Comparison of ENCODE assay signal across 25 cellular contexts in the genomic region with DNA sequence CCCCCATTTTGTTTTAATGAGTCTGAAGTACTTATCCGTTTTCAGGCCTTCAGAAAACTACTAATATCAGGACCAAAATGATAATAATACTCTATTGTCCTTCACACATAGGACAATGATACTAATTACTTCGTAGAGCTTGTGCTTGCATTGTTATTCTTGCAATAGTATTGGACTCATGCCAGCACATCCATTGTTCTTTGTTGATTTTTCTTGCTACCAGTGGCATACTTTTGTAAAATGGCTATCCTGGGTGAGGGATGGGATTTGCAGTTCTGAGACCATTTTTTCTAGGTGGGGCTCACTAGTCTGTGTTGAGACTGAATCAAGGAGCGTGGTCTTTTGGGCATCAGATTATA.
DNase-seq lines count a peak whose midpoint lies in the region; ATAC-seq and FAIRE-seq lines count a peak whose summit lies in the region.
"Had no signal": no experiment of that assay in that cellular context is flagged by ENCODE, and none has a peak within 500 bp of the region (broad histone marks: within the 10 kb centered on the region; RNA-seq: fewer than 3 reads in every experiment).

No MANE protein-coding gene starts in this region.

- H3K9me3 ChIP-seq in Karpas-422 (ENCODE audit: low read length): no peaks in the 10 kb centered on the region
- H3K9me3 ChIP-seq: gastroesophageal sphincter, thoracic aorta, uterus had no signal

- no peaks in the 10 kb centered on the region for H3K27me3 ChIP-seq in Karpas-422 (ENCODE audit: low read length)
- H3K27me3 ChIP-seq: gastroesophageal sphincter, uterus had no signal

- H3K36me3 ChIP-seq in Karpas-422 (ENCODE audit: insufficient read depth, low read length): no peaks in the 10 kb centered on the region
- H3K36me3 ChIP-seq: gastroesophageal sphincter, thoracic aorta, uterus had no signal

- no peak overlapping the region for H2AFZ ChIP-seq in Karpas-422 (ENCODE audit: low read length)
- H2AFZ ChIP-seq: parathyroid adenoma had no signal

- H3K9me2 ChIP-seq in Karpas-422 (replicated peaks; ENCODE audit: insufficient read depth, low read length): no peaks in the 10 kb centered on the region

- ATAC-seq in HG02885 (IDR thresholded peaks at IDR 0.05; ENCODE audit: poor library complexity, unreplicated experiment): no peak
- ATAC-seq: activated CD8-positive, alpha-beta T cell treated with anti-CD3 and anti-CD28 coated beads, Interleukin-2, amount 10 ng/mL, durations not matched to agents 7 days and 5 days; gastroesophageal sphincter; sciatic nerve; T-helper 17 cell had no signal

- peak; percentile 38 for DNase-seq in NCI-H1105 treated with DMSO at 0.1 percent for 48 hours (lab: John Stamatoyannopoulos, UW)
- no peak for DNase-seq in NCI-H1105 (lab: John Stamatoyannopoulos, UW)
- DNase-seq in Karpas-422: no peak
- DNase-seq in NCI-H748 treated with DMSO at 0.1 percent for 48 hours (lab: John Stamatoyannopoulos, UW): peak; percentile 64
- peak; percentile 70 for DNase-seq in medulla oblongata (ENCODE audit: extremely low spot score)
- DNase-seq in GM19238 (ENCODE audit: insufficient read length, low spot score): no peak
- no peak for DNase-seq in GM19239 (ENCODE audit: insufficient read length, low spot score)
- DNase-seq: activated CD4-positive, alpha-beta T cell treated with anti-CD3 and anti-CD28 coated beads for 1 hour; activated CD8-positive, alpha-beta T cell treated with anti-CD3 and anti-CD28 coated beads, Interleukin-2, amount 10 ng/mL, durations not matched to agents 7 days and 5 days; activated effector memory CD4-positive, alpha-beta T cell treated with anti-CD3 and anti-CD28 coated beads, Interleukin-2, amount 50 U/mL, for 16 hours; activated T-cell treated with anti-CD3 and anti-CD28 coated beads for 4 hours; effector CD4-positive, alpha-beta T cell; H9; islet precursor cell; stimulated activated naive CD4-positive, alpha-beta T cell treated with Interleukin-2 at 50 U/mL for 16 hours; T-helper 17 cell; uterus had no signal

- H3K4me1 ChIP-seq in Karpas-422 (ENCODE audit: low read length): peaks cover 48% of the 10 kb centered on the region

- FAIRE-seq in GM19239 (lab: Jason Lieb, UNC): no peak
- FAIRE-seq: A204.1, GM12892 had no signal

- no peak overlapping the region for H3K9ac ChIP-seq in Karpas-422 (ENCODE audit: low read length)
- H3K9ac ChIP-seq: parathyroid adenoma had no signal

- no peak overlapping the region for H3K4me2 ChIP-seq in Karpas-422 (ENCODE audit: low read depth, low read length, poor library complexity, severe bottlenecking)

- peak overlapping the region; percentile 32; the same call in 1 of the 2 replicates for H3K27ac ChIP-seq in Karpas-422 (ENCODE audit: low read length)
- H3K27ac ChIP-seq: gastroesophageal sphincter, parathyroid adenoma, SK-N-MC, thoracic aorta, uterus had no signal

- H4K20me1 ChIP-seq in Karpas-422 (ENCODE audit: insufficient read depth, low read depth, low read length): no peaks in the 10 kb centered on the region

- H3K4me3 ChIP-seq in Karpas-422 (ENCODE audit: low read length): no peak overlapping the region
- H3K4me3 ChIP-seq: gastroesophageal sphincter, SK-N-MC, thoracic aorta, uterus had no signal

- peaks cover 50% of the 10 kb centered on the region; the same call in 1 of the 2 replicates for H3K79me2 ChIP-seq in Karpas-422 (ENCODE audit: low read length)
- H3K79me2 ChIP-seq: parathyroid adenoma had no signal

Comparison
In these comparisons a context has a peak if more than half of its experiments do, and no peak if none do; other contexts are left out.
1. DNase-seq: peak in NCI-H1105 treated with DMSO at 0.1 percent for 48 hours (single experiment), NCI-H748 treated with DMSO at 0.1 percent for 48 hours (single experiment) and medulla oblongata (single experiment); none in NCI-H1105 (single experiment), Karpas-422 (single experiment), GM19238 (single experiment) and GM19239 (single experiment).